8 cellular contexts compared by ENCODE assay signal in the genomic region with DNA sequence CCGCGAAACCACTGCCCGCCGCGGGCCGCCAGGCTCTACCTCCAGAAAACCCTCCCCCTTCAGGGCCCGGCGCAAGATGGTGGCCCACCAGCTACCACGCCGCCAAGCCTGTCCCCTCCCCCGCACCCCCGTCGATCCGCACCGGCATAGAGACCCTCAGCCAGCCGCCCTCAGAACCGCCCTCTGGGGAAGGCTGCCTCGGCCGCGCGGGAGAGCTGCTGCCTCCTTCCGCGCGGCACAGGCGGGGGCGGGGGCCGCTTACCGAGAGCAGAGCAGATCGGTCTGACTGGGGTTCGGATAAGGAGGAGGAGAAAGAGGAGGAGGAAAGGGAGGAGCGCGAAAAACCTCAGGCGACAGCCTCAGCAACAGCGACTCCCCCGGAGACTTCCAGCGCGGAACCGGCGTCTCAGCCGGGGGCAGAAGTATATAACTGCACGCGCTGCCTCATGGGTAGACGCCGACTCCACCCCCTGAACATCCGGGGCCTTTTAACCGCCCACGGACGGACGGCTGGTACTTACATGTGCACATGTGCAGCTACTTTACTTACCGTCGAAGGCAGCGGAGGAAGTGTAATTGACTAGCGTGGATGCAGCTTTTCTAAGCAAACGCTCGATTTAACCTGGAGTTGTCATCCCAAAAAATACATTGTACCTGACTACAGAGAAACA. TPM values are rescaled to one million over a fixed set of nuclear protein-coding genes. Genes with fewer than 3 reads are reported as not detected.
A peak's percentile ranks its signal among the peaks of the same experiment; 100 is the strongest.
DNase-seq lines count a peak whose midpoint lies in the region; ATAC-seq lines count a peak whose summit lies in the region.

A gene with protein sequence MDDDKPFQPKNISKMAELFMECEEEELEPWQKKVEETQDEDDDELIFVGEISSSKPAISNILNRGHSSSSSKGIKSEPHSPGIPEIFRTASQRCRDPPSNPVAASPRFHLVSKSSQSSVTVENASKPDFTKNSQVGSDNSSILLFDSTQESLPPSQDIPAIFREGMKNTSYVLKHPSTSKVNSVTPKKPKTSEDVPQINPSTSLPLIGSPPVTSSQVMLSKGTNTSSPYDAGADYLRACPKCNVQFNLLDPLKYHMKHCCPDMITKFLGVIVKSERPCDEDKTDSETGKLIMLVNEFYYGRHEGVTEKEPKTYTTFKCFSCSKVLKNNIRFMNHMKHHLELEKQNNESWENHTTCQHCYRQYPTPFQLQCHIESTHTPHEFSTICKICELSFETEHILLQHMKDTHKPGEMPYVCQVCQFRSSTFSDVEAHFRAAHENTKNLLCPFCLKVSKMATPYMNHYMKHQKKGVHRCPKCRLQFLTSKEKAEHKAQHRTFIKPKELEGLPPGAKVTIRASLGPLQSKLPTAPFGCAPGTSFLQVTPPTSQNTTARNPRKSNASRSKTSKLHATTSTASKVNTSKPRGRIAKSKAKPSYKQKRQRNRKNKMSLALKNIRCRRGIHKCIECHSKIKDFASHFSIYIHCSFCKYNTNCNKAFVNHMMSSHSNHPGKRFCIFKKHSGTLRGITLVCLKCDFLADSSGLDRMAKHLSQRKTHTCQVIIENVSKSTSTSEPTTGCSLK (minus strand): TSS at position 400 of the 671 bp plus-strand sequence. CDS start 8,450 bp downstream, outside the sequence.

- H3K27me3 ChIP-seq in endocrine pancreas (ENCODE audit: control insufficient read depth, insufficient read depth, low read length) (no peaks in the 10 kb centered on the region), mesendoderm (ENCODE audit: insufficient read depth, low read length, poor library complexity) (no peaks in the 10 kb centered on the region)

- H3K27ac ChIP-seq in mesendoderm (ENCODE audit: low read depth, low read length): peak within 1 kb of the TSS; percentile 94

- DNase-seq in Caki2 (ENCODE audit: low read depth) (peak; percentile 96), HT-29 (ENCODE audit: low spot score) (peak; percentile 90), NK-92 (lab: John Stamatoyannopoulos, UW; ENCODE audit: unreplicated experiment) (peak; percentile 51), mesendoderm (peak; percentile 95)
- DNase-seq in activated CD8-positive, alpha-beta memory T cell treated with anti-CD3 and anti-CD28 coated beads for 4 hours (ENCODE audit: low read depth in 2 of 2): peak; percentile 80 to 88
- peak; percentile 80 for DNase-seq in stimulated activated CD8-positive, alpha-beta memory T cell treated with anti-CD3 and anti-CD28 coated beads, Interleukin-12 subunit alpha, Interleukin-12 subunit beta, amount 100 ng/mL, for 4 hours (ENCODE audit: low read depth)

- H3K9ac ChIP-seq in endocrine pancreas (ENCODE audit: control insufficient read depth, insufficient read depth, low read length) (peak within 1 kb of the TSS; percentile 73), mesendoderm (ENCODE audit: low read length) (peak within 1 kb of the TSS; percentile 86)

- no peaks in the 10 kb centered on the region for H3K79me1 ChIP-seq in mesendoderm (ENCODE audit: low read length)

- H2AK5ac ChIP-seq in mesendoderm (ENCODE audit: low read length): no peak within 1 kb of the TSS

- H3K4me2 ChIP-seq in mesendoderm (ENCODE audit: low read length): peak within 1 kb of the TSS; percentile 6

- peak; percentile 90 for ATAC-seq in GM21360 (IDR thresholded peaks at IDR 0.05; ENCODE audit: unreplicated experiment)

- no peak within 1 kb of the TSS for H4K5ac ChIP-seq in mesendoderm (ENCODE audit: low read length)

- peak within 1 kb of the TSS; percentile 89 for H3K18ac ChIP-seq in mesendoderm (ENCODE audit: low read length)

- in situ Hi-C loops in Caki2 (cut with HindIII; ENCODE audit: low pct_unique_long_range_greater_than_20kb, low sequenced_read_pairs): no loop called here

- no CpG with 5 or more reads among the region's 55 CpGs for WGBS in mesendoderm (ENCODE audit: extremely low coverage, insufficient coverage, low lambda C conversion rate)

- H3K4ac ChIP-seq in mesendoderm (ENCODE audit: low read depth, low read length): no peak within 1 kb of the TSS

- peak within 1 kb of the TSS; percentile 89 for H3K4me3 ChIP-seq in endocrine pancreas (ENCODE audit: control insufficient read depth, insufficient read depth, low read length)
- H3K4me3 ChIP-seq in mesendoderm (ENCODE audit: low read length): peak within 1 kb of the TSS; percentile 76

- H4K8ac ChIP-seq in mesendoderm (ENCODE audit: low read depth, low read length): peak within 1 kb of the TSS; percentile 13

- H3K79me2 ChIP-seq in mesendoderm (ENCODE audit: control insufficient read depth, insufficient read depth, low read length): peaks cover 14% of the 10 kb centered on the region

- H3K23ac ChIP-seq in mesendoderm (ENCODE audit: low read length): no peak within 1 kb of the TSS

- no peak within 1 kb of the TSS for H2BK15ac ChIP-seq in mesendoderm (replicated peaks; ENCODE audit: low read depth)

- H3K36me3 ChIP-seq in endocrine pancreas (ENCODE audit: control insufficient read depth, insufficient read depth, low read length): no peaks in the 10 kb centered on the region
- no peaks in the 10 kb centered on the region for H3K36me3 ChIP-seq in mesendoderm (ENCODE audit: control insufficient read depth, insufficient read depth, low read length)

- H3K4me1 ChIP-seq in endocrine pancreas (ENCODE audit: control insufficient read depth, insufficient read depth, low read length) (no peaks in the 10 kb centered on the region), mesendoderm (ENCODE audit: control insufficient read depth, low read depth, low read length) (no peaks in the 10 kb centered on the region)

- no peak within 1 kb of the TSS for H2BK5ac ChIP-seq in mesendoderm (ENCODE audit: low read length)

- H3K56ac ChIP-seq in mesendoderm (ENCODE audit: low read length): peak within 1 kb of the TSS; percentile 78

- H2BK120ac ChIP-seq in mesendoderm (ENCODE audit: low read depth, low read length): no peak within 1 kb of the TSS

- H3K9me3 ChIP-seq in endocrine pancreas (ENCODE audit: control insufficient read depth, low read length): no peaks in the 10 kb centered on the region

RNA-seq across cellular contexts. Expression of the gene that starts here (rescaled TPM):
- total RNA-seq in Caki2 (2014; rRNA removed; shearing (Covaris generic); ENCODE audit: low replicate concordance): 2.9 and 6.5 TPM in 2 replicates
- 0.99 and 1.0 TPM in 2 replicates for total RNA-seq in HT-29 (2014; rRNA removed; shearing (Covaris generic))
- polyA plus RNA-seq in mesendoderm (2013, experiment 1 of 2): 11.9 TPM
- 12.3 TPM for polyA plus RNA-seq in mesendoderm (2013, experiment 2 of 2)

Comparison
In these comparisons a context has a peak if more than half of its experiments do, and no peak if none do; other contexts are left out.
1. Peak in every context shown above with its lines: DNase-seq, ATAC-seq, H3K4me3 ChIP-seq and H3K27ac ChIP-seq.